10 cellular contexts compared by ENCODE assay signal in the genomic region with DNA sequence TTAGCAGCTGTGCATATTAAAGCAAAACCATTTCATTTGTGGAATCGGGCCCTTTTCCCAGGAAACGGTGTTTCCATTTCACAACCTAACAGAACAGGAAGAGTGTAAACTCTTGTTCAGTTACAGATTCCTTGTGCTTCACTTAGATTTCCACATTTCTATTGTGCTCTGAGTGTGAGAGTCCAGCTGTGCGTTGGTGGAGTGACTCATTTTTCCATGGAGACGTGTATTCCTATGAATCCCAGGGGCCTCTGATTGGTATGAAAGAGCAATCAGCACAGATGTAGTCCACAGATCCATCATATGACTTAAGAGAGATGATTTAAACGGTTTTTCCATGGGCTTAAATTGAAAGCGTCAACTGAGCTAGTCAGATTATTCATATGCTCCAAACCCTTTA. TPM values are rescaled to one million over a fixed set of nuclear protein-coding genes. Genes with fewer than 3 reads are reported as not detected.
DNase-seq lines count a peak whose midpoint lies in the region; ATAC-seq and TF ChIP-seq lines count a peak whose summit lies in the region.
"Had no signal": no experiment of that assay in that cellular context is flagged by ENCODE, and none has a peak within 500 bp of the region (broad histone marks: within the 10 kb centered on the region; RNA-seq: fewer than 3 reads in every experiment).

No MANE protein-coding gene starts in this region.

- DNase-seq in A673 (ENCODE audit: low spot score) (peak; percentile 65), NCI-H524 (lab: John Stamatoyannopoulos, UW) (peak; percentile 28 to 84)
- DNase-seq in stimulated activated naive CD8-positive, alpha-beta T cell treated with anti-CD3 and anti-CD28 coated beads, Interleukin-15, Interleukin-2, amounts not matched to agents 100 U/mL and 50 U/mL, for 24 hours: no peak
- DNase-seq in stimulated activated CD4-positive, alpha-beta T cell treated with anti-CD3 and anti-CD28 coated beads, Interleukin-2, amount 100 ng/mL, for 24 hours: no peak
- DNase-seq: C1 segment of cervical spinal cord; stimulated activated CD8-positive, alpha-beta memory T cell treated with anti-CD3 and anti-CD28 coated beads, Interleukin-4, amount 100 ng/mL, for 48 hours had no signal

- no peak for TF ChIP-seq CTCF in A673 (conservative IDR thresholded peaks at IDR 0.05; ENCODE audit: low read depth, low read length)

- peak overlapping the region; percentile 87 for H2AFZ ChIP-seq in neuron (ENCODE audit: low read depth, low read length)

- POLR2A ChIA-PET in A673 (lab: Charles Lee; ENCODE audit: low non-redundant PET): no interaction called here

- H3K4me1 ChIP-seq in A673 (ENCODE audit: insufficient read depth, low read length, poor library complexity, severe bottlenecking): no peaks in the 10 kb centered on the region
- peaks cover 12% of the 10 kb centered on the region for H3K4me1 ChIP-seq in neuron (ENCODE audit: insufficient read depth, low read length)

- intact Hi-C loops in A673 (cut with micrococcal nuclease; ENCODE audit: unreplicated experiment): no loop called here

- peak; percentile 59 for ATAC-seq in esophagus mucosa
- no peak for ATAC-seq in GM21786 (IDR thresholded peaks at IDR 0.05; ENCODE audit: unreplicated experiment)
- no peak for ATAC-seq in GM21526 (IDR thresholded peaks at IDR 0.05; ENCODE audit: low FRiP score, unreplicated experiment)
- no peak for ATAC-seq in stimulated activated naive CD8-positive, alpha-beta T cell treated with anti-CD3 and anti-CD28 coated beads, Interleukin-15, Interleukin-2, amounts not matched to agents 100 U/mL and 50 U/mL, for 24 hours

- H3K27me3 ChIP-seq in A673 (replicated peaks; ENCODE audit: insufficient read depth, low read depth, low read length, poor library complexity) (no peaks in the 10 kb centered on the region), neuron (ENCODE audit: insufficient read depth, low read length) (no peaks in the 10 kb centered on the region)

- H3K27ac ChIP-seq in A673 (ENCODE audit: low read depth, low read length, poor library complexity, severe bottlenecking): no peak overlapping the region

- H3K9me3 ChIP-seq in A673 (ENCODE audit: low read depth, low read length, poor library complexity, severe bottlenecking) (no peaks in the 10 kb centered on the region), neuron (ENCODE audit: low read length) (no peaks in the 10 kb centered on the region)

- H3K4me3 ChIP-seq in A673 (ENCODE audit: low read depth, low read length, poor library complexity, severe bottlenecking) (no peak overlapping the region), neuron (ENCODE audit: low read length) (no peak overlapping the region)

- H3K36me3 ChIP-seq in A673 (ENCODE audit: insufficient read depth, low read length, poor library complexity, severe bottlenecking) (no peaks in the 10 kb centered on the region), neuron (ENCODE audit: insufficient read depth, low read length) (no peaks in the 10 kb centered on the region)

- no TSS peak for BruUV-seq in A673 (replicated peaks; lab: Mats Ljungman, UMichigan)

- CTCF ChIA-PET in A673 (lab: Charles Lee): no interaction called here

RNA-seq across cellular contexts. Expression of gene CAVIN1, which starts 13.3 kb away (rescaled TPM):
- total RNA-seq in A673 (2021): 16.6 and 19.9 TPM in 2 replicates
- total RNA-seq in esophagus mucosa: 67.0 TPM

RNA-seq across cellular contexts. Expression of gene ATP6V0A1, which starts 22.3 kb away (rescaled TPM):
- 50.3 and 54.6 TPM in 2 replicates for total RNA-seq in A673 (2021)
- total RNA-seq in esophagus mucosa: 40.1 TPM

RNA-seq across cellular contexts. Expression of gene STAT3, which starts 48.2 kb away (rescaled TPM):
- total RNA-seq in A673 (2021) (59.7 and 60.5 TPM in 2 replicates), esophagus mucosa (191 TPM)

Comparison
In these comparisons a context has a peak if more than half of its experiments do, and no peak if none do; other contexts are left out.
1. DNase-seq: peak in A673 (single experiment) and NCI-H524 (2 of 2); none in stimulated activated naive CD8-positive, alpha-beta T cell treated with anti-CD3 and anti-CD28 coated beads, Interleukin-15, Interleukin-2, amounts not matched to agents 100 U/mL and 50 U/mL, for 24 hours (single experiment) and stimulated activated CD4-positive, alpha-beta T cell treated with anti-CD3 and anti-CD28 coated beads, Interleukin-2, amount 100 ng/mL, for 24 hours (0 of 2).